ENCODE assay signal across 8 cellular contexts in the genomic region with DNA sequence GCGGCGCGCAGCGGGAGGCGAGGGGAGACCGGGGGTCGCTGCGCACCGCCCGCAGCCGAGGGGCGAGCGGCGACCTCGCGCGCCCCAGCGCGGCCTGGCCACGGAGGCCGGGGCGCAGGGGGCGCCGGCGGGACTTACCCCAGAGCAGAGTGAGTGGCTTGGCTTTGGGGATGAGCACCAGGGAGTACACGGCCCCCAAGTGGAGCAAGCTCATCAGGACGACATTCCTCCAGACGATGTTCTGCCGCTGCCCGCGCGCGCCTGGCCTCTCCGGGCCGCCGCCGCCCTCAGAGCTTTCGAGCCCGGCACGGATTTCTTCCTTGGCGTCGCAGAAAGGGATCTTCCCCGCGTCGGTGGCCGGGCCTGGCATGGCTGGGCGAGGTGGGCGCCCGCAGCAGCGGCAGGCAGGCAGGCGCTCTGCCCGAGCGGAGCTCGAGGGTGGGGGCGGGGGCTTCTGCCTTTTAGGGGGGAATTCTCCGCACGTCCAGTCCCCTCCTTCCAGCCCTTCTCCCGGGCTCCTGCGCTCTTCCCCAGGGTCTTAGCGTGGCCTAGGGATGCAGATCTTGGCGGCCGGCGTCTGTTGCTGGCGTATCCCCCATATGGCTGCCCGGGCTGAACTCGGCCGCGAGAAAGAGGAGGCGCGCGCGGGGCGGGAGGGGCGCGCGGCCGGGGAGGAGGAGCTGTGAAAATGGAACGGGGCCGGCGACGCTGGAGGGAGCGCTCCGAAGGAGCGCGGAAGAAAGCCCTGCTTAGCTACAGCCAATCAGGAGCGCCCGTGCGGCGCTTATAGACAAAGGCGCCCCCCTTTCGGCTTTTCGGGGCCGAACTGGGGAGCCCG. TPM values are rescaled to one million over a fixed set of nuclear protein-coding genes. Genes with fewer than 3 reads are reported as not detected.
DNase-seq lines count a peak whose midpoint lies in the region; ATAC-seq and TF ChIP-seq lines count a peak whose summit lies in the region.

Gene SCD5 (minus strand): TSS at position 629 of the 838 bp plus-strand sequence. CDS start 259 bp downstream, at position 370.

- DNase-seq in COLO668 (lab: John Stamatoyannopoulos, UW; ENCODE audit: unreplicated experiment) (peak; percentile 60), PC-9 (peak; percentile 55 to 73)
- DNase-seq in activated naive CD4-positive, alpha-beta T cell treated with anti-CD3 and anti-CD28 coated beads for 36 hours: peak; percentile 31

- TSS peak; percentile 33 for BruUV-seq in PC-9 (replicated peaks; lab: Mats Ljungman, UMichigan)

- H4K20me1 ChIP-seq in PC-9 (ENCODE audit: insufficient read depth): no peaks in the 10 kb centered on the region

- H3F3A ChIP-seq in PC-9 (ENCODE audit: insufficient read depth, low read depth): peaks cover 4% of the 10 kb centered on the region; the same call in 1 of the 2 replicates

- H3K4me3 ChIP-seq in PC-9 (peak within 1 kb of the TSS; percentile 66), gastroesophageal sphincter (peak within 1 kb of the TSS; percentile 73 to 90), neuron (ENCODE audit: low read length) (peak within 1 kb of the TSS; percentile 87)

- H3K9me3 ChIP-seq in PC-9 (ENCODE audit: insufficient read depth, low read depth): no peaks in the 10 kb centered on the region
- H3K9me3 ChIP-seq in gastroesophageal sphincter: no peaks in the 10 kb centered on the region
- no peaks in the 10 kb centered on the region for H3K9me3 ChIP-seq in neuron (ENCODE audit: low read length)

- H3K36me3 ChIP-seq in PC-9 (ENCODE audit: low read depth) (no peaks in the 10 kb centered on the region), gastroesophageal sphincter (no peaks in the 10 kb centered on the region), neuron (ENCODE audit: insufficient read depth, low read length) (peaks cover 7% of the 10 kb centered on the region)

- peaks cover 8% of the 10 kb centered on the region for H3K4me1 ChIP-seq in PC-9 (replicated peaks; ENCODE audit: insufficient read depth)
- peaks cover 0 to 34% (median 7%) of the 10 kb centered on the region in 3 donors for H3K4me1 ChIP-seq in gastroesophageal sphincter
- peaks cover 26% of the 10 kb centered on the region for H3K4me1 ChIP-seq in neuron (ENCODE audit: insufficient read depth, low read length)

- whole genome bisulfite sequencing in gastroesophageal sphincter (ENCODE audit: low coverage in 1 of 2), 2 donors: 2% methylated on average over 18 of the region's 94 CpGs; no CpG with 5 or more reads in 1 of the 2 donors

- TF ChIP-seq EP300 in gastroesophageal sphincter (IDR thresholded peaks at IDR 0.05): no peak

- H3K27me3 Mint-ChIP-seq in activated naive CD4-positive, alpha-beta T cell treated with anti-CD3 and anti-CD28 coated beads for 36 hours (ENCODE audit: low read depth): peaks cover 42% of the 10 kb centered on the region

- POLR2A ChIA-PET in PC-9 (lab: Charles Lee; ENCODE audit: unreplicated experiment): interaction anchor here (0.6 to 1.0 kb wide), 10 partner anchors 13 to 91 kb away, joined by 3 to 19 read pairs (median 4); no protein-coding TSS in a partner anchor

- TF ChIP-seq CTCF in PC-9 (conservative IDR thresholded peaks at IDR 0.05) (no peak), gastroesophageal sphincter (IDR thresholded peaks at IDR 0.05) (peak in 1 of 4 experiments; percentile 5)

- intact Hi-C loops in PC-9 (cut with micrococcal nuclease; ENCODE audit: unreplicated experiment): loop anchor here (2.0 kb wide), 2 partner anchors 16 to 54 kb away; no protein-coding TSS in a partner anchor
- intact Hi-C loops in activated naive CD4-positive, alpha-beta T cell treated with anti-CD3 and anti-CD28 coated beads for 36 hours (cut with micrococcal nuclease): loop anchor here (5.0 kb wide), 1 partner anchor 336 kb away; no protein-coding TSS in a partner anchor

- peaks cover 6% of the 10 kb centered on the region; the same call in 1 of the 2 replicates for H3K79me2 ChIP-seq in PC-9 (ENCODE audit: low read depth)

- ATAC-seq in GM19467 (IDR thresholded peaks at IDR 0.05; ENCODE audit: unreplicated experiment) (peak; percentile 88), HG03565 (IDR thresholded peaks at IDR 0.05; ENCODE audit: unreplicated experiment) (peak; percentile 78), gastroesophageal sphincter (peak; percentile 93)

- no peak within 1 kb of the TSS for H3K27ac Mint-ChIP-seq in activated naive CD4-positive, alpha-beta T cell treated with anti-CD3 and anti-CD28 coated beads for 36 hours

- no peak for TF ChIP-seq POLR2A in gastroesophageal sphincter (IDR thresholded peaks at IDR 0.05)

- H3K4me1 Mint-ChIP-seq in activated naive CD4-positive, alpha-beta T cell treated with anti-CD3 and anti-CD28 coated beads for 36 hours (ENCODE audit: low read depth): peaks cover 15% of the 10 kb centered on the region

- H3K9me2 ChIP-seq in PC-9 (ENCODE audit: insufficient read depth): no peaks in the 10 kb centered on the region

- H2AFZ ChIP-seq in PC-9 (peak within 1 kb of the TSS; percentile 67), neuron (ENCODE audit: low read depth, low read length) (peak within 1 kb of the TSS; percentile 88)

- CTCF ChIA-PET in PC-9 (lab: Charles Lee): interaction anchor here (0.6 to 1.7 kb wide), 3 partner anchors 63 to 338 kb away, joined by 3 to 18 read pairs (median 3); no protein-coding TSS in a partner anchor
- CTCF ChIA-PET in activated naive CD4-positive, alpha-beta T cell treated with anti-CD3 and anti-CD28 coated beads for 36 hours (lab: Charles Lee): interaction anchor here (0.5 kb wide), 1 partner anchor 56 kb away, joined by 3 read pairs; no protein-coding TSS in a partner anchor

- H3K36me3 Mint-ChIP-seq in activated naive CD4-positive, alpha-beta T cell treated with anti-CD3 and anti-CD28 coated beads for 36 hours (ENCODE audit: low read depth): no peaks in the 10 kb centered on the region

- H3K9me3 Mint-ChIP-seq in activated naive CD4-positive, alpha-beta T cell treated with anti-CD3 and anti-CD28 coated beads for 36 hours: no peaks in the 10 kb centered on the region

- H3K4me2 ChIP-seq in PC-9: peak within 1 kb of the TSS; percentile 79

- no peaks in the 10 kb centered on the region for H3K27me3 ChIP-seq in PC-9 (ENCODE audit: insufficient read depth, low read depth)
- H3K27me3 ChIP-seq in gastroesophageal sphincter: no peaks in the 10 kb centered on the region
- no peaks in the 10 kb centered on the region for H3K27me3 ChIP-seq in neuron (ENCODE audit: insufficient read depth, low read length)

- H3K27ac ChIP-seq in PC-9 (no peak within 1 kb of the TSS), gastroesophageal sphincter (peak within 1 kb of the TSS in 3 of 4 donors; percentile 79 to 84 (median 82)), temporal lobe (ENCODE audit: low read depth, low read length) (peak within 1 kb of the TSS; percentile 90)

- H3K4me3 Mint-ChIP-seq in activated naive CD4-positive, alpha-beta T cell treated with anti-CD3 and anti-CD28 coated beads for 36 hours: peak within 1 kb of the TSS; percentile 73

RNA-seq across cellular contexts. Expression of gene SCD5, which starts in this region (rescaled TPM):
- total RNA-seq in PC-9 (2021): 34.3 and 41.1 TPM in 2 replicates
- under 1 TPM; 0.12 to 0.35 TPM for total RNA-seq in activated naive CD4-positive, alpha-beta T cell treated with anti-CD3 and anti-CD28 coated beads for 36 hours
- 10 to 100 TPM; 15.5 to 21.8 (median 20.3) TPM for total RNA-seq in gastroesophageal sphincter
- 271 TPM for total RNA-seq in temporal lobe

Comparison
In these comparisons a context has a peak if more than half of its experiments do, and no peak if none do; other contexts are left out.
1. RNA of gene SCD5 (total RNA-seq): 271 TPM in temporal lobe (single experiment), 34.3 to 41.1 TPM in PC-9 and 15.5 to 21.8 TPM in gastroesophageal sphincter; 0.12 to 0.35 TPM in activated naive CD4-positive, alpha-beta T cell treated with anti-CD3 and anti-CD28 coated beads for 36 hours; every median in the first group is over 10 times any median in the second.
2. Peak in DNase-seq in activated naive CD4-positive, alpha-beta T cell treated with anti-CD3 and anti-CD28 coated beads for 36 hours; RNA of the gene not detected or under 1 TPM.
3. Peak in every context shown above with its lines, with median percentiles within 50 percentile points of each other: DNase-seq, ATAC-seq and H3K4me3 ChIP-seq.